ENCODE assay signal across 8 cellular contexts in genomic region chr10:73247509-73248258, GRCh38. TPM values are rescaled to one million over a fixed set of nuclear protein-coding genes. Genes with fewer than 3 reads are reported as not detected.
DNase-seq lines count a peak whose midpoint lies in the region; ATAC-seq and TF ChIP-seq lines count a peak whose summit lies in the region.

No MANE protein-coding gene starts in this region.

- H3K27me3 ChIP-seq in dorsolateral prefrontal cortex (no peaks in the 10 kb centered on the region), neutrophil (no peaks in the 10 kb centered on the region)

- intact Hi-C loops in dorsolateral prefrontal cortex (cut with DNase I), result loop anchor here (5.0 to 10.0 kb wide), 4 partner anchors 83 to 400 kb away; partner anchors contain the start of genes ANXA7 (in 1 of the 2), ECD (in 1 of the 2), FAM149B1 (in 1 of the 2) and P4HA1 (in 1 of the 2)

- peaks cover 4% of the 10 kb centered on the region for H3K36me3 ChIP-seq in neutrophil

- TF ChIP-seq CTCF in NB4 (IDR thresholded peaks at IDR 0.05; ENCODE audit: low read depth, low read length) (no peak), dorsolateral prefrontal cortex (IDR thresholded peaks at IDR 0.05 in 54 of 56, conservative IDR thresholded peaks at IDR 0.05 in 2 of 56; ENCODE audit: low read depth in 1 of 56, partially characterized antibody in 56 of 56) (peak in 1 of 56 donors; percentile 2), neutrophil (IDR thresholded peaks at IDR 0.05) (no peak)

- TF ChIP-seq POLR2A in NB4 (IDR thresholded peaks at IDR 0.05; ENCODE audit: extremely low read depth, insufficient read length), result no peak

- H3K27ac ChIP-seq in dorsolateral prefrontal cortex, result peak overlapping the region in 54 of 59 donors; percentile 1 to 89 (median 66)
- peak overlapping the region; percentile 75 for H3K27ac ChIP-seq in neutrophil

- H3K4me3 ChIP-seq in NB4 (ENCODE audit: low read depth, low read length) (peak overlapping the region; percentile 73), dorsolateral prefrontal cortex (peak overlapping the region; percentile 72 to 100 (median 94)), neutrophil (ENCODE audit: low read depth in 1 of 2, low read length in 1 of 2) (peak overlapping the region; percentile 83 to 84)

- H3K9me3 ChIP-seq in neutrophil, result no peaks in the 10 kb centered on the region

- DNase-seq in DMS 273 treated with DMSO at 0.1 percent for 48 hours (lab: John Stamatoyannopoulos, UW) (peak; percentile 22), NB4 (ENCODE audit: low read depth) (peak; percentile 41), dorsolateral prefrontal cortex (no peak), globus pallidus (ENCODE audit: low spot score) (no peak), NOMO-1 (lab: John Stamatoyannopoulos, UW; ENCODE audit: unreplicated experiment in 2 of 2) (no peak), NCI-H1417 (lab: John Stamatoyannopoulos, UW) (no peak)

- no peak for ATAC-seq in HG02798 (IDR thresholded peaks at IDR 0.05; ENCODE audit: poor library complexity, unreplicated experiment)

- peaks cover 23 to 24% of the 10 kb centered on the region in 2 experiments for H3K4me1 ChIP-seq in neutrophil (ENCODE audit: control insufficient read depth in 1 of 2, insufficient read depth in 1 of 2, low read depth in 1 of 2, low read length in 1 of 2)

RNA-seq across cellular contexts. Expression of gene DNAJC9, which starts 0.6 kb away (rescaled TPM):
- total RNA-seq in dorsolateral prefrontal cortex, result 10 to 100 TPM; 17.3 to 49.8 (median 28.6) TPM

RNA-seq across cellular contexts. Expression of gene MRPS16, which starts 4.8 kb away (rescaled TPM):
- total RNA-seq in dorsolateral prefrontal cortex, result 10 to 100 TPM; 44.5 to 85.9 (median 58.6) TPM

Comparison
In these comparisons a context has a peak if more than half of its experiments do, and no peak if none do; other contexts are left out.
1. DNase-seq: peak in DMS 273 treated with DMSO at 0.1 percent for 48 hours (single experiment) and NB4 (single experiment); none in dorsolateral prefrontal cortex (0 of 10), globus pallidus (single experiment), NOMO-1 (0 of 2) and NCI-H1417 (0 of 3).
2. Peak in every context shown above with its lines, with median percentiles within 50 percentile points of each other: H3K4me3 ChIP-seq.